ENCODE assay signal across 20 cellular contexts in the genomic region with DNA sequence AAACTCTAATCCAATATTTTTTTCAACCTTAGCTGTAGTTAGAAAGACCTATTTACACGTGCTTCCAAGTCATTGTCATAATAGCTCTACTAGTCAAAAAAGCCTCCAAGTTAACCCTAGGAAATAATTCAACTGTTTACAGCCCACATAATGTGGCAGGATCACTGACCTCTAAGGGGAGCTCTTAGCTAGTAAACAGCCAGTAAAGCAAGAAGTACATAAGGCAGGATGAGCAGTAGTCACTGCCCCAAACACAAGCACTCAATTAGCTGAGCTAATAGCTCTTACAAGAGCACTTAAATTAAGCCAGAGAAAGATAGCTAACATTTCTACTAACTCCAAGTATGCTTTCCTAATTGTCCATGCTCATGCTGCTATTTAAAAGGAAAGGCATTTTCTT. TPM values are rescaled to one million over a fixed set of nuclear protein-coding genes. Genes with fewer than 3 reads are reported as not detected.
DNase-seq lines count a peak whose midpoint lies in the region; ATAC-seq, FAIRE-seq and TF ChIP-seq lines count a peak whose summit lies in the region.
"Not testable (repeated sequence)": the region's sequence is repeated elsewhere in the genome, so short reads cannot be mapped to it uniquely, and the experiment has no call there.
"Had no signal": no experiment of that assay in that cellular context is flagged by ENCODE, and none has a peak within 500 bp of the region (broad histone marks: within the 10 kb centered on the region; RNA-seq: fewer than 3 reads in every experiment).

No MANE protein-coding gene starts in this region.

- H3K36me3 ChIP-seq in HEK293 (ENCODE audit: control insufficient read depth in 2 of 2, insufficient read depth in 1 of 2, low read length in 2 of 2), result not testable (repeated sequence)

- WGBS in A549 (ENCODE audit: missing lambda C conversion rate), result 3% methylated on average over 1 of the region's 1 CpG

- H3K4me3 Mint-ChIP-seq in activated naive CD4-positive, alpha-beta T cell treated with anti-CD3 and anti-CD28 coated beads for 36 hours, result not testable (repeated sequence)

- not testable (repeated sequence) for H3K9me3 Mint-ChIP-seq in activated naive CD4-positive, alpha-beta T cell treated with anti-CD3 and anti-CD28 coated beads for 36 hours

- not testable (repeated sequence) for H3K27me3 Mint-ChIP-seq in activated naive CD4-positive, alpha-beta T cell treated with anti-CD3 and anti-CD28 coated beads for 36 hours (ENCODE audit: low read depth)

- CTCF ChIA-PET in A549 (lab: Yijun Ruan, JAX), result interaction anchor here (0.6 to 9.4 kb wide), 28 partner anchors 9 to 535 kb away, joined by 3 to 585 read pairs (median 6); partner anchors contain the start of genes DLL3, EID2, EID2B and LGALS16
- CTCF ChIA-PET in HEK293 (lab: Yijun Ruan, JAX), result interaction anchor here (0.6 to 5.7 kb wide), 25 partner anchors 8 to 297 kb away, joined by 3 to 148 read pairs (median 6); partner anchors contain the start of genes EID2B and PSMC4
- CTCF ChIA-PET in activated naive CD4-positive, alpha-beta T cell treated with anti-CD3 and anti-CD28 coated beads for 36 hours (lab: Charles Lee), result interaction anchor here (0.6 to 4.9 kb wide), 21 partner anchors 25 to 234 kb away, joined by 3 to 92 read pairs (median 5); partner anchors contain the start of gene LGALS14

- TF ChIP-seq CTCF in A549 (IDR thresholded peaks at IDR 0.05) (peak; percentile 51), GM12874 (IDR thresholded peaks at IDR 0.05; ENCODE audit: insufficient read depth, low read depth, low read length) (peak; percentile 35; the same call in 1 of the 2 replicates), epithelial cell of proximal tubule (conservative IDR thresholded peaks at IDR 0.05; ENCODE audit: low read depth, low read length) (peak; percentile 12)
- not testable (repeated sequence) for TF ChIP-seq CTCF in HEK293 (tag by site-specific recombination; IDR thresholded peaks at IDR 0.05)

- H3K4me1 ChIP-seq in A549; HEK293 (ENCODE audit: control insufficient read depth, insufficient read depth, low read length): not testable (repeated sequence)

- H3K27ac Mint-ChIP-seq in activated naive CD4-positive, alpha-beta T cell treated with anti-CD3 and anti-CD28 coated beads for 36 hours, result not testable (repeated sequence)

- H3K9me3 ChIP-seq in A549; HEK293 (ENCODE audit: control insufficient read depth, insufficient read depth, low read depth, low read length): not testable (repeated sequence)

- peak; percentile 61 to 71 for TF ChIP-seq RAD21 in A549 (conservative IDR thresholded peaks at IDR 0.05 in 1 of 2, IDR thresholded peaks at IDR 0.05 in 1 of 2)

- intact Hi-C loops in activated naive CD4-positive, alpha-beta T cell treated with anti-CD3 and anti-CD28 coated beads for 36 hours (cut with micrococcal nuclease), result loop anchor here (10.0 kb wide), 1 partner anchor 549 kb away; the partner anchor contains the start of gene PAK4

- POLR2A ChIA-PET in A549 (lab: Yijun Ruan, JAX) (interaction anchor here (0.9 to 2.9 kb wide), 2 partner anchors 122 to 238 kb away, joined by 3 to 11 read pairs; partner anchors contain the start of gene RPS16), HEK293 (lab: Yijun Ruan, JAX) (interaction anchor here (1.0 kb wide), 1 partner anchor 238 kb away, joined by 3 read pairs; the partner anchor contains the start of gene RPS16)

- H3K36me3 Mint-ChIP-seq in activated naive CD4-positive, alpha-beta T cell treated with anti-CD3 and anti-CD28 coated beads for 36 hours (ENCODE audit: low read depth), result not testable (repeated sequence)

- TF ChIP-seq POLR2A in A549 (IDR thresholded peaks at IDR 0.05; ENCODE audit: low read length), result not testable (repeated sequence)

- DNase-seq in A549 (ENCODE audit: low read depth in 1 of 2, low spot score in 1 of 2) (peak in 1 of 2 experiments; percentile 49), NCI-H1105 treated with DMSO at 0.1 percent for 48 hours (lab: John Stamatoyannopoulos, UW) (peak; percentile 2), NCI-H69 (lab: John Stamatoyannopoulos, UW) (peak; percentile 18), SHP77 treated with DMSO at 0.1 percent for 48 hours (lab: John Stamatoyannopoulos, UW) (peak; percentile 44)
- peak; percentile 36 for DNase-seq in activated naive CD4-positive, alpha-beta T cell treated with anti-CD3 and anti-CD28 coated beads for 36 hours
- not testable (repeated sequence) for DNase-seq in epithelial cell of proximal tubule (ENCODE audit: low read depth)

- H3K4me1 Mint-ChIP-seq in activated naive CD4-positive, alpha-beta T cell treated with anti-CD3 and anti-CD28 coated beads for 36 hours (ENCODE audit: low read depth), result peaks cover 50% of the 10 kb centered on the region

- not testable (repeated sequence) for TF ChIP-seq EP300 in A549 (IDR thresholded peaks at IDR 0.05)

- not testable (repeated sequence) for H3K4me3 ChIP-seq in A549; HEK293 (ENCODE audit: low read depth, low read length); epithelial cell of proximal tubule (ENCODE audit: low read depth, low read length)

- H3K4me2 ChIP-seq in A549, result not testable (repeated sequence)

- peak; percentile 99 for FAIRE-seq in A549 (lab: Jason Lieb, UNC)

- peak in 1 of 2 experiments; percentile 26; a peak in 1 of 6 replicates for ATAC-seq in A549

- H3K27ac ChIP-seq in A549; HEK293 (ENCODE audit: extremely low read depth, low read depth, low read length): not testable (repeated sequence)

TF ChIP-seq in A549, 52 proteins besides CTCF, POLR2A, EP300 and RAD21:
- peak; percentile 38; the same call in 1 of the 3 replicates for TF ChIP-seq SMC3 (IDR thresholded peaks at IDR 0.05)

TF ChIP-seq in HEK293, 187 proteins besides CTCF, POLR2A, EP300 and RAD21:
- TF ChIP-seq ZNF664 (tag by site-specific recombination; IDR thresholded peaks at IDR 0.05) (0 out of 2 replicates have a peak, but pooled peaks have one; percentile 31), ZNF654 (tag by site-specific recombination; IDR thresholded peaks at IDR 0.05; ENCODE audit: low read depth) (peak; percentile 34)

RNA-seq across cellular contexts. Expression of gene LGALS16, which starts 18.1 kb away (rescaled TPM):
- polyA plus RNA-seq in A549 (2011; rRNA removed) (not detected in 2 replicates), A549 (2017; fragmentation: RNase III; extraction: RNeasy Plus Mini Kit Qiagen cat#74134 plus additional on column Dnase treatment) (not detected in 3 replicates)
- not detected in 2 replicates for polyA plus RNA-seq in A549 (2012; cell fraction: cytosol; rRNA removed)
- polyA plus RNA-seq in A549 (2012; cell fraction: nucleus; rRNA removed), result not detected in 2 replicates
- polyA minus RNA-seq in A549 (2011; rRNA and poly(A)+ RNA removed), result not detected in 2 replicates
- total RNA-seq in activated naive CD4-positive, alpha-beta T cell treated with anti-CD3 and anti-CD28 coated beads for 36 hours, result not detected
- total RNA-seq in epithelial cell of proximal tubule, result not detected in 2 replicates
- total RNA-seq: A673, body of pancreas, chondrocyte, frontal cortex, left colon, posterior vena cava, right lobe of liver, Right ventricle myocardium inferior, suprapubic skin, urinary bladder had no signal
- polyA plus RNA-seq: adipose tissue, esophagus, urinary bladder had no signal

RNA-seq across cellular contexts. Expression of gene LGALS14, which starts 30.4 kb away (rescaled TPM):
- polyA plus RNA-seq in A549 (2011; rRNA removed) (not detected in 2 replicates), A549 (2017; fragmentation: RNase III; extraction: RNeasy Plus Mini Kit Qiagen cat#74134 plus additional on column Dnase treatment) (not detected in 3 replicates)
- polyA plus RNA-seq in A549 (2012; cell fraction: cytosol; rRNA removed), result not detected in 2 replicates
- polyA plus RNA-seq in A549 (2012; cell fraction: nucleus; rRNA removed), result not detected in 2 replicates
- polyA minus RNA-seq in A549 (2011; rRNA and poly(A)+ RNA removed), result not detected in 2 replicates
- total RNA-seq in activated naive CD4-positive, alpha-beta T cell treated with anti-CD3 and anti-CD28 coated beads for 36 hours, result 1 to 10 TPM; 1.2 to 2.4 TPM
- total RNA-seq in epithelial cell of proximal tubule, result not detected in 2 replicates
- total RNA-seq: A673, body of pancreas, chondrocyte, frontal cortex, left colon, posterior vena cava, right lobe of liver, Right ventricle myocardium inferior, suprapubic skin, urinary bladder had no signal
- polyA plus RNA-seq: adipose tissue, esophagus, urinary bladder had no signal
